Comparison of ENCODE assay signal across 8 cellular contexts in the genomic region with DNA sequence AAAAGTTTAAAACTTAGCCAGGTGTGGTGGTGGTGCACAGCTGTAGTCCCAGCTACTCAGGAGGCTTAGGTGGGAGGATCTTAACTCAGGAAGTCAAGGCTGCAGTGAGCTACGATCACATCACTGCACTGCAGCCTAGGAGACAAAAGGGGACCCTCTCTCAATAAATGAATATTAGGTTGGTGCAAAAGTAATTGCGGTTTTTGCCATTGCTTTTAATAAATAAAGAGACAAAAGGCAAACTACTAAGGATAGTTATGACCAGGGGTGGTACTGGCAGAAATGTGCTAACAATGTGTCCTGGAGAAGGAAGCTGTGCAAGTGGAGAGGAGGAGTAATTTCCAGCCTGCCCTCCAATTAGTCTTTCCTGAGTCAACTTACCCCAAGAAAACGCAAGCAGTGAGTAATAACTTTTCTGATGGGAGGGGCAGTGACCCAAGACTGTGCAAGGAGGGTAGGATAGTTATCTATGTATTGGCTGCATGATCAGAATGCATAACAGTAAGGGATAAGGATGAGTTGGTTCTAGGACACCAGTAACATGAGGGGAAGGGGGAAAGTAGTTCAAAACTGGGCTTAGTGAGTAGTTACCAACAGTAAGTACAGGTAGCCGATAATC. TPM values are rescaled to one million over a fixed set of nuclear protein-coding genes. Genes with fewer than 3 reads are reported as not detected.
DNase-seq lines count a peak whose midpoint lies in the region; ATAC-seq and TF ChIP-seq lines count a peak whose summit lies in the region.

No MANE protein-coding gene starts in this region.

- peak overlapping the region; percentile 91 for H3K27ac Mint-ChIP-seq in MCF 10A (ENCODE audit: low read depth, unreplicated experiment)

- peaks cover 21% of the 10 kb centered on the region for H3K4me1 ChIP-seq in HUES64 (ENCODE audit: insufficient read depth, low read length)
- peaks cover 0 to 8% of the 10 kb centered on the region in 2 donors for H3K4me1 ChIP-seq in mucosa of rectum (ENCODE audit: control insufficient read depth in 2 of 2, insufficient read depth in 2 of 2, low read length in 2 of 2)
- peaks cover 7 to 24% (median 15%) of the 10 kb centered on the region in 4 donors for H3K4me1 ChIP-seq in transverse colon

- POLR2A ChIA-PET in MCF 10A (lab: Yijun Ruan, JAX) = interaction anchor here (0.9 to 2.6 kb wide), 7 partner anchors 9 to 44 kb away, joined by 3 to 9 read pairs (median 5); no protein-coding TSS in a partner anchor

- TF ChIP-seq POLR2A in transverse colon (IDR thresholded peaks at IDR 0.05) = no peak

- 77% methylated on average over 4 of the region's 4 CpGs for whole genome bisulfite sequencing in HUES64
- 57 to 66% methylated on average over 3 to 4 of the region's 4 CpGs for WGBS in transverse colon (ENCODE audit: low coverage in 1 of 2), 2 donors

- H3K4me3 ChIP-seq in AG10803 (ENCODE audit: low read length) (peak overlapping the region; percentile 85), HUES64 (ENCODE audit: low read length) (peak overlapping the region; percentile 81), mucosa of rectum (ENCODE audit: low read length in 2 of 2) (peak overlapping the region; percentile 88 to 97), transverse colon (peak overlapping the region in 1 of 4 donors; percentile 77)

- no peaks in the 10 kb centered on the region for H3K9me3 Mint-ChIP-seq in MCF 10A (ENCODE audit: unreplicated experiment)

- H3K4me3 Mint-ChIP-seq in MCF 10A (ENCODE audit: unreplicated experiment) = peak overlapping the region; percentile 95

- DNase-seq in AG10803 (ENCODE audit: low read depth) = peak; percentile 66
- DNase-seq in MCF 10A (ENCODE audit: unreplicated experiment) = peak; percentile 59
- DNase-seq in transverse colon = no peak

- peaks cover 49% of the 10 kb centered on the region for H3K4me1 Mint-ChIP-seq in MCF 10A (ENCODE audit: insufficient read depth, unreplicated experiment)

- no peak overlapping the region for H3K27ac ChIP-seq in HUES64 (ENCODE audit: low read depth, low read length)
- no peak overlapping the region for H3K27ac ChIP-seq in mucosa of rectum (ENCODE audit: low read depth in 2 of 2, low read length in 2 of 2)
- no peak overlapping the region for H3K27ac ChIP-seq in transverse colon

- H3K9ac ChIP-seq in HUES64 (ENCODE audit: low read depth, low read length) (no peak overlapping the region), mucosa of rectum (ENCODE audit: low read depth in 1 of 2, low read length in 2 of 2) (no peak overlapping the region)

- no peak for TF ChIP-seq CTCF in AG10803 (conservative IDR thresholded peaks at IDR 0.05; ENCODE audit: low read length)
- TF ChIP-seq CTCF in MCF 10A (IDR thresholded peaks at IDR 0.05; ENCODE audit: unreplicated experiment) = no peak
- TF ChIP-seq CTCF in transverse colon (IDR thresholded peaks at IDR 0.05) = no peak

- no peaks in the 10 kb centered on the region for H3K36me3 Mint-ChIP-seq in MCF 10A (ENCODE audit: insufficient read depth, unreplicated experiment)

- in situ Hi-C loops in transverse colon (cut with MboI; ENCODE audit: low pct_ligation_motif_present in 1 of 4, low pct_unique_long_range_greater_than_20kb in 1 of 4, low sequenced_read_pairs in 3 of 4) = no loop called here

- ATAC-seq in GM19467 (IDR thresholded peaks at IDR 0.05; ENCODE audit: unreplicated experiment) (no peak), HG03378 (IDR thresholded peaks at IDR 0.05; ENCODE audit: unreplicated experiment) (no peak), HG03135 (IDR thresholded peaks at IDR 0.05; ENCODE audit: unreplicated experiment) (no peak)

- H3K27me3 ChIP-seq in HUES64 (ENCODE audit: insufficient read depth, low read length) (no peaks in the 10 kb centered on the region), mucosa of rectum (ENCODE audit: control insufficient read depth in 2 of 2, insufficient read depth in 2 of 2, low read length in 2 of 2) (no peaks in the 10 kb centered on the region), transverse colon (no peaks in the 10 kb centered on the region)

- H3K9me3 ChIP-seq in HUES64 (ENCODE audit: insufficient read depth, low read depth, low read length) (no peaks in the 10 kb centered on the region), mucosa of rectum (ENCODE audit: control insufficient read depth in 2 of 2, low read length in 2 of 2) (no peaks in the 10 kb centered on the region), transverse colon (no peaks in the 10 kb centered on the region)

- H3K27me3 Mint-ChIP-seq in MCF 10A (ENCODE audit: insufficient read depth, unreplicated experiment) = no peaks in the 10 kb centered on the region

- BruUV-seq in MCF 10A (replicated peaks; lab: Mats Ljungman, UMichigan) = no TSS peak

- CTCF ChIA-PET in MCF 10A (lab: Yijun Ruan, JAX) = interaction anchor here (0.6 to 3.7 kb wide), 4 partner anchors 8 to 36 kb away, joined by 3 to 35 read pairs (median 3); no protein-coding TSS in a partner anchor

- intact Hi-C loops in MCF 10A (cut with micrococcal nuclease) (no loop called here), transverse colon (cut with DNase I; ENCODE audit: low total_unique reads) (no loop called here)

- no peak for TF ChIP-seq EP300 in transverse colon (IDR thresholded peaks at IDR 0.05; ENCODE audit: low read depth)

- H3K36me3 ChIP-seq in HUES64 (ENCODE audit: insufficient read depth, low read length) (no peaks in the 10 kb centered on the region), mucosa of rectum (ENCODE audit: control insufficient read depth in 2 of 2, insufficient read depth in 2 of 2, low read length in 2 of 2) (no peaks in the 10 kb centered on the region), transverse colon (no peaks in the 10 kb centered on the region)

RNA-seq across cellular contexts. Expression of a gene that starts 1.5 kb away (rescaled TPM):
- 20.2 TPM for polyA plus RNA-seq in HUES64 (2013, experiment 1 of 2)
- polyA plus RNA-seq in HUES64 (2013, experiment 2 of 2) = 20.1 TPM
- total RNA-seq in MCF 10A (2022) = 24.7 and 34.7 TPM in 2 replicates
- total RNA-seq in transverse colon = 10 to 100 TPM; 15.7 to 58.4 (median 37.9) TPM
